8 cellular contexts compared by ENCODE assay signal in genomic region chr16:3003582-3004270, GRCh38. TPM values are rescaled to one million over a fixed set of nuclear protein-coding genes. Genes with fewer than 3 reads are reported as not detected.
DNase-seq lines count a peak whose midpoint lies in the region; ATAC-seq and TF ChIP-seq lines count a peak whose summit lies in the region.

No MANE protein-coding gene starts in this region.

- no peak overlapping the region for H3K27ac Mint-ChIP-seq in activated naive CD4-positive, alpha-beta T cell treated with anti-CD3 and anti-CD28 coated beads for 36 hours

- H3K36me3 ChIP-seq in SK-N-SH (replicated peaks in 1 of 2; ENCODE audit: control insufficient read depth in 1 of 2, insufficient read depth in 2 of 2, low read length in 1 of 2) = no peaks in the 10 kb centered on the region
- H3K36me3 ChIP-seq in upper lobe of right lung = no peaks in the 10 kb centered on the region

- WGBS in SK-N-SH (ENCODE audit: low lambda C conversion rate) = 7% methylated on average over 29 of the region's 58 CpGs

- CTCF ChIA-PET in SK-N-SH (lab: Yijun Ruan, JAX) = interaction anchor here (0.5 to 8.2 kb wide), 11 partner anchors 9 to 971 kb away, joined by 3 to 72 read pairs (median 3); partner anchors contain the start of genes CLDN6, HCFC1R1, THOC6 and TNFRSF12A
- CTCF ChIA-PET in activated naive CD4-positive, alpha-beta T cell treated with anti-CD3 and anti-CD28 coated beads for 36 hours (lab: Charles Lee) = interaction anchor here (0.6 to 13.3 kb wide), 11 partner anchors 23 to 883 kb away, joined by 3 to 310 read pairs (median 4); partner anchors contain the start of genes BICDL2, CLDN6, HCFC1R1 and THOC6

- peaks cover 23% of the 10 kb centered on the region for H3K4me1 Mint-ChIP-seq in activated naive CD4-positive, alpha-beta T cell treated with anti-CD3 and anti-CD28 coated beads for 36 hours (ENCODE audit: low read depth)

- H3K36me3 Mint-ChIP-seq in activated naive CD4-positive, alpha-beta T cell treated with anti-CD3 and anti-CD28 coated beads for 36 hours (ENCODE audit: low read depth) = no peaks in the 10 kb centered on the region

- no peak for TF ChIP-seq EP300 in SK-N-SH (IDR thresholded peaks at IDR 0.05; ENCODE audit: borderline replicate concordance in 1 of 2, low read depth in 1 of 2, low read length in 1 of 2)

- no peaks in the 10 kb centered on the region for H3K9me2 ChIP-seq in SK-N-SH

- H4K20me1 ChIP-seq in SK-N-SH (ENCODE audit: insufficient read depth) = no peaks in the 10 kb centered on the region

- peak overlapping the region; percentile 49 for H3K4me3 Mint-ChIP-seq in activated naive CD4-positive, alpha-beta T cell treated with anti-CD3 and anti-CD28 coated beads for 36 hours

- no peak overlapping the region for H3K27ac ChIP-seq in SK-N-SH (ENCODE audit: low read depth in 2 of 2, low read length in 1 of 2)
- no peak overlapping the region for H3K27ac ChIP-seq in upper lobe of right lung

- H3K4me3 ChIP-seq in GM12875 (ENCODE audit: low read depth, low read length) (no peak overlapping the region), SK-N-SH (ENCODE audit: low read depth in 2 of 2, low read length in 1 of 2) (peak overlapping the region; percentile 26 to 47; a peak in 2 of 4 replicates), upper lobe of right lung (no peak overlapping the region)

- POLR2A ChIA-PET in SK-N-SH (lab: Yijun Ruan, JAX) = interaction anchor here (1.9 kb wide), 1 partner anchor 17 kb away, joined by 8 read pairs; the partner anchor contains the start of gene TNFRSF12A

- no peaks in the 10 kb centered on the region for H3K9me3 Mint-ChIP-seq in activated naive CD4-positive, alpha-beta T cell treated with anti-CD3 and anti-CD28 coated beads for 36 hours

- no peaks in the 10 kb centered on the region for H3K27me3 ChIP-seq in SK-N-SH (ENCODE audit: insufficient read depth)
- H3K27me3 ChIP-seq in upper lobe of right lung = peaks cover 13% of the 10 kb centered on the region

- peaks cover 2% of the 10 kb centered on the region for H3K27me3 Mint-ChIP-seq in activated naive CD4-positive, alpha-beta T cell treated with anti-CD3 and anti-CD28 coated beads for 36 hours (ENCODE audit: low read depth)

- peaks cover 6% of the 10 kb centered on the region for H3F3A ChIP-seq in SK-N-SH (replicated peaks; ENCODE audit: insufficient read depth)

- H2AFZ ChIP-seq in SK-N-SH (ENCODE audit: low read depth) = no peak overlapping the region

- peak; percentile 75 for TF ChIP-seq RAD21 in SK-N-SH (IDR thresholded peaks at IDR 0.05; ENCODE audit: low read length)

- H3K4me2 ChIP-seq in SK-N-SH = no peak overlapping the region

- H3K9ac ChIP-seq in SK-N-SH = no peak overlapping the region

- H3K9me3 ChIP-seq in SK-N-SH = no peaks in the 10 kb centered on the region
- H3K9me3 ChIP-seq in upper lobe of right lung = no peaks in the 10 kb centered on the region

- TF ChIP-seq CTCF in GM12875 (IDR thresholded peaks at IDR 0.05; ENCODE audit: borderline replicate concordance, insufficient read depth, low read depth, low read length) (peak; percentile 61; the same call in 1 of the 2 replicates), SK-N-SH (IDR thresholded peaks at IDR 0.05) (peak; percentile 51), upper lobe of right lung (IDR thresholded peaks at IDR 0.05) (peak; percentile 56)

- no peaks in the 10 kb centered on the region for H3K79me2 ChIP-seq in SK-N-SH (ENCODE audit: insufficient read depth)

- intact Hi-C loops in activated naive CD4-positive, alpha-beta T cell treated with anti-CD3 and anti-CD28 coated beads for 36 hours (cut with micrococcal nuclease) = loop anchor here (1.0 to 2.0 kb wide), 6 partner anchors 17 to 163 kb away; partner anchors contain the start of genes THOC6 and TNFRSF12A
- intact Hi-C loops in posterior cingulate gyrus (cut with DNase I) (loop anchor here (2.0 kb wide), 1 partner anchor 17 kb away; the partner anchor contains the start of gene TNFRSF12A), upper lobe of right lung (cut with DNase I) (no loop called here)

- ATAC-seq in HG02763 (IDR thresholded peaks at IDR 0.05; ENCODE audit: unreplicated experiment) = peak; percentile 94
- ATAC-seq in upper lobe of right lung = peak; percentile 97

- H3K4me1 ChIP-seq in SK-N-SH (ENCODE audit: control insufficient read depth in 1 of 2, insufficient read depth in 2 of 2, low read depth in 1 of 2, low read length in 1 of 2) = peaks cover 0 to 3% of the 10 kb centered on the region in 2 experiments; a peak in 1 of 4 replicates
- H3K4me1 ChIP-seq in upper lobe of right lung = peaks cover 18% of the 10 kb centered on the region

- peak; percentile 91 for DNase-seq in NCI-H1105 treated with DMSO at 0.1 percent for 48 hours (lab: John Stamatoyannopoulos, UW)
- peak; percentile 99 for DNase-seq in SK-N-SH
- DNase-seq in activated naive CD4-positive, alpha-beta T cell treated with anti-CD3 and anti-CD28 coated beads for 36 hours = peak; percentile 98
- peak; percentile 87 for DNase-seq in glomerular endothelial cell (ENCODE audit: extremely low read depth, low read depth, low spot score)
- peak; percentile 96 to 100 (median 98) for DNase-seq in posterior cingulate gyrus
- peak; percentile 98 for DNase-seq in upper lobe of right lung

TF ChIP-seq in SK-N-SH, 30 proteins besides CTCF, POLR2A, EP300 and RAD21 (continues in another document):
- TF ChIP-seq ZBTB33 (IDR thresholded peaks at IDR 0.05; ENCODE audit: borderline replicate concordance, low read depth) (no peak), NFIC (IDR thresholded peaks at IDR 0.05; ENCODE audit: borderline replicate concordance) (no peak), TAF1 (IDR thresholded peaks at IDR 0.05; ENCODE audit: borderline replicate concordance, low read depth, low read length) (no peak), CHD2 (IDR thresholded peaks at IDR 0.05; ENCODE audit: low read length, partially characterized antibody) (peak; percentile 86), JUND (IDR thresholded peaks at IDR 0.05) (no peak), USF1 (IDR thresholded peaks at IDR 0.05; ENCODE audit: borderline replicate concordance, low read depth) (no peak), FOXJ3 (CRISPR knock-in tag; IDR thresholded peaks at IDR 0.05) (no peak), RCOR1 (IDR thresholded peaks at IDR 0.05; ENCODE audit: low read length) (0 out of 2 replicates have a peak, but pooled peaks have one; percentile 28), RXRA (IDR thresholded peaks at IDR 0.05; ENCODE audit: borderline replicate concordance, low read depth) (no peak)

RNA-seq across cellular contexts. Expression of gene CLDN9, which starts 9.0 kb away (rescaled TPM):
- polyA plus RNA-seq in SK-N-SH (2012; rRNA removed) = 0.08 TPM in 1 of 2 replicates, not detected in the other
- not detected in 2 replicates for polyA plus RNA-seq in SK-N-SH (2012; cell fraction: cytosol; rRNA removed)
- 0.52 and 0.67 TPM in 2 replicates for polyA plus RNA-seq in SK-N-SH (2012; cell fraction: nucleus; rRNA removed)
- not detected for total RNA-seq in activated naive CD4-positive, alpha-beta T cell treated with anti-CD3 and anti-CD28 coated beads for 36 hours
- total RNA-seq in glomerular endothelial cell = not detected in 2 replicates
- 0.75 TPM for total RNA-seq in upper lobe of right lung

RNA-seq across cellular contexts. Expression of gene CLDN6, which starts 14.3 kb away (rescaled TPM):
- polyA plus RNA-seq in SK-N-SH (2012; rRNA removed) = 0.20 and 0.24 TPM in 2 replicates
- polyA plus RNA-seq in SK-N-SH (2012; cell fraction: cytosol; rRNA removed) = 0.20 and 0.22 TPM in 2 replicates
- 0.29 and 0.59 TPM in 2 replicates for polyA plus RNA-seq in SK-N-SH (2012; cell fraction: nucleus; rRNA removed)
- not detected for total RNA-seq in activated naive CD4-positive, alpha-beta T cell treated with anti-CD3 and anti-CD28 coated beads for 36 hours
- total RNA-seq in glomerular endothelial cell = 0.12 and 12.9 TPM in 2 replicates
- not detected for total RNA-seq in upper lobe of right lung

RNA-seq across cellular contexts. Expression of gene TNFRSF12A, which starts 16.4 kb away (rescaled TPM):
- 374 and 393 TPM in 2 replicates for polyA plus RNA-seq in SK-N-SH (2012; rRNA removed)
- polyA plus RNA-seq in SK-N-SH (2012; cell fraction: cytosol; rRNA removed) = 170 and 271 TPM in 2 replicates
- 272 and 346 TPM in 2 replicates for polyA plus RNA-seq in SK-N-SH (2012; cell fraction: nucleus; rRNA removed)
- total RNA-seq in activated naive CD4-positive, alpha-beta T cell treated with anti-CD3 and anti-CD28 coated beads for 36 hours = under 1 TPM; 0.88 to 0.96 TPM
- total RNA-seq in glomerular endothelial cell = 202 and 204 TPM in 2 replicates
- total RNA-seq in upper lobe of right lung = 74.9 TPM

RNA-seq across cellular contexts. Expression of gene HCFC1R1, which starts 20.0 kb away (rescaled TPM):
- polyA plus RNA-seq in SK-N-SH (2012; rRNA removed) = 34.7 and 54.9 TPM in 2 replicates
- polyA plus RNA-seq in SK-N-SH (2012; cell fraction: cytosol; rRNA removed) = 28.1 and 29.7 TPM in 2 replicates
- polyA plus RNA-seq in SK-N-SH (2012; cell fraction: nucleus; rRNA removed) = 22.2 and 40.4 TPM in 2 replicates
- total RNA-seq in activated naive CD4-positive, alpha-beta T cell treated with anti-CD3 and anti-CD28 coated beads for 36 hours = 10 to 100 TPM; 22.6 to 26.8 TPM
- total RNA-seq in glomerular endothelial cell (24.7 and 32.6 TPM in 2 replicates), upper lobe of right lung (55.7 TPM)

RNA-seq across cellular contexts. Expression of gene THOC6, which starts 20.1 kb away (rescaled TPM):
- polyA plus RNA-seq in SK-N-SH (2012; rRNA removed) = 35.7 and 37.7 TPM in 2 replicates
- polyA plus RNA-seq in SK-N-SH (2012; cell fraction: cytosol; rRNA removed) = 11.7 and 20.7 TPM in 2 replicates
- 114 and 139 TPM in 2 replicates for polyA plus RNA-seq in SK-N-SH (2012; cell fraction: nucleus; rRNA removed)
- 10 to 100 TPM; 40.6 to 41.0 TPM for total RNA-seq in activated naive CD4-positive, alpha-beta T cell treated with anti-CD3 and anti-CD28 coated beads for 36 hours
- 20.7 and 28.9 TPM in 2 replicates for total RNA-seq in glomerular endothelial cell
- 31.4 TPM for total RNA-seq in upper lobe of right lung

Comparison
In these comparisons a context has a peak if more than half of its experiments do, and no peak if none do; other contexts are left out.
1. H3K4me3 ChIP-seq: peak in SK-N-SH (2 of 2); none in GM12875 (single experiment) and upper lobe of right lung (single experiment).
2. RNA of gene TNFRSF12A, which starts 16.4 kb away (total RNA-seq): 202 to 204 TPM in glomerular endothelial cell and 74.9 TPM in upper lobe of right lung (single experiment); 0.88 to 0.96 TPM in activated naive CD4-positive, alpha-beta T cell treated with anti-CD3 and anti-CD28 coated beads for 36 hours; every median in the first group is over 10 times any median in the second.
3. Peak in every context shown above with its lines, with median percentiles within 50 percentile points of each other: CTCF ChIP-seq and DNase-seq.